ENCODE assay signal across 8 cellular contexts in genomic region chr19:1266116-1266817, GRCh38. TPM values are rescaled to one million over a fixed set of nuclear protein-coding genes. Genes with fewer than 3 reads are reported as not detected.
DNase-seq lines count a peak whose midpoint lies in the region; ATAC-seq and TF ChIP-seq lines count a peak whose summit lies in the region.

No MANE protein-coding gene starts in this region.

- H3K27me3 ChIP-seq in NT2/D1 (ENCODE audit: insufficient read depth, insufficient read length) = peaks cover 15% of the 10 kb centered on the region
- H3K27me3 ChIP-seq in mucosa of rectum (ENCODE audit: control insufficient read depth in 2 of 2, insufficient read depth in 2 of 2, low read length in 2 of 2) = no peaks in the 10 kb centered on the region

- H3K9me3 ChIP-seq in NT2/D1 (ENCODE audit: insufficient read depth, low read length) = no peaks in the 10 kb centered on the region
- H3K9me3 ChIP-seq in mucosa of rectum (ENCODE audit: control insufficient read depth in 2 of 2, low read length in 2 of 2) = no peaks in the 10 kb centered on the region

- no peak for TF ChIP-seq CTCF in epithelial cell of proximal tubule (conservative IDR thresholded peaks at IDR 0.05; ENCODE audit: low read depth, low read length)

- in situ Hi-C loops in ACHN (cut with HindIII; ENCODE audit: low pct_ligation_motif_present, low pct_unique_long_range_greater_than_20kb, low sequenced_read_pairs) = no loop called here

- peaks cover 46% of the 10 kb centered on the region for H3K4me1 ChIP-seq in NT2/D1 (ENCODE audit: insufficient read depth, insufficient read length)
- H3K4me1 ChIP-seq in mucosa of rectum (ENCODE audit: control insufficient read depth in 2 of 2, insufficient read depth in 2 of 2, low read length in 2 of 2) = peaks cover 71 to 75% of the 10 kb centered on the region in 2 donors

- ATAC-seq in GM18520 (IDR thresholded peaks at IDR 0.05; ENCODE audit: unreplicated experiment) (peak; percentile 31), HG03354 (IDR thresholded peaks at IDR 0.05; ENCODE audit: poor library complexity, severe bottlenecking, unreplicated experiment) (peak; percentile 27)

- peak overlapping the region; percentile 70 for H3K4me3 ChIP-seq in NT2/D1 (ENCODE audit: insufficient read length, low read depth)
- H3K4me3 ChIP-seq in epithelial cell of proximal tubule (ENCODE audit: low read depth, low read length) = peak overlapping the region; percentile 58
- H3K4me3 ChIP-seq in mucosa of rectum (ENCODE audit: low read length in 2 of 2) = peak overlapping the region; percentile 61 to 66

- H3K36me3 ChIP-seq in NT2/D1 (ENCODE audit: insufficient read depth, insufficient read length, low read length) = peaks cover 29% of the 10 kb centered on the region
- peaks cover 5 to 10% of the 10 kb centered on the region in 2 donors for H3K36me3 ChIP-seq in mucosa of rectum (ENCODE audit: control insufficient read depth in 2 of 2, insufficient read depth in 2 of 2, low read length in 2 of 2)

- H3K9ac ChIP-seq in NT2/D1 (ENCODE audit: insufficient read length, low read depth) = peak overlapping the region; percentile 96
- H3K9ac ChIP-seq in mucosa of rectum (ENCODE audit: low read depth in 1 of 2, low read length in 2 of 2) = peak overlapping the region; percentile 72 to 74

- DNase-seq in ACHN = peak; percentile 84
- no peak for DNase-seq in NT2/D1 (ENCODE audit: low read depth, low spot score)
- peak; percentile 90 for DNase-seq in activated T-cell treated with anti-CD3 and anti-CD28 coated beads for 48 hours (ENCODE audit: low read depth)
- DNase-seq in epithelial cell of proximal tubule (ENCODE audit: low read depth) = no peak
- DNase-seq in stimulated activated naive CD4-positive, alpha-beta T cell (lab: John Stamatoyannopoulos, UW) = peak; percentile 45 to 77 (median 67)

- peak overlapping the region; percentile 89 to 93 for H3K27ac ChIP-seq in mucosa of rectum (ENCODE audit: low read depth in 2 of 2, low read length in 2 of 2)

RNA-seq across cellular contexts. Expression of gene CIRBP, which starts 2.9 kb away (rescaled TPM):
- total RNA-seq in epithelial cell of proximal tubule = 165 and 317 TPM in 2 replicates

RNA-seq across cellular contexts. Expression of gene FAM174C, which starts 9.1 kb away (rescaled TPM):
- total RNA-seq in epithelial cell of proximal tubule = 123 and 124 TPM in 2 replicates

RNA-seq across cellular contexts. Expression of gene MIDN, which starts 17.9 kb away (rescaled TPM):
- total RNA-seq in epithelial cell of proximal tubule = 44.1 and 66.3 TPM in 2 replicates

RNA-seq across cellular contexts. Expression of gene EFNA2, which starts 19.4 kb away (rescaled TPM):
- 0.23 and 0.36 TPM in 2 replicates for total RNA-seq in epithelial cell of proximal tubule

RNA-seq across cellular contexts. Expression of gene ATP5F1D, which starts 24.7 kb away (rescaled TPM):
- total RNA-seq in epithelial cell of proximal tubule = 110 and 114 TPM in 2 replicates

Comparison
In these comparisons a context has a peak if more than half of its experiments do, and no peak if none do; other contexts are left out.
1. DNase-seq: peak in ACHN (single experiment), activated T-cell treated with anti-CD3 and anti-CD28 coated beads for 48 hours (single experiment) and stimulated activated naive CD4-positive, alpha-beta T cell (6 of 6); none in NT2/D1 (single experiment) and epithelial cell of proximal tubule (single experiment).
2. Peak in every context shown above with its lines, with median percentiles within 50 percentile points of each other: H3K4me3 ChIP-seq.